In genomic region chr10:90968448-90969086, GRCh38 we compare ENCODE assay signal across 14 cellular contexts. TPM values are rescaled to one million over a fixed set of nuclear protein-coding genes. Genes with fewer than 3 reads are reported as not detected.
DNase-seq lines count a peak whose midpoint lies in the region; ATAC-seq, FAIRE-seq and TF ChIP-seq lines count a peak whose summit lies in the region.
"Had no signal": no experiment of that assay in that cellular context is flagged by ENCODE, and none has a peak within 500 bp of the region (broad histone marks: within the 10 kb centered on the region; RNA-seq: fewer than 3 reads in every experiment).

No MANE protein-coding gene starts in this region.

- ATAC-seq in A549, result peak in 1 of 2 experiments; percentile 45; a peak in 2 of 6 replicates
- no peak for ATAC-seq in GM19328 (IDR thresholded peaks at IDR 0.05; ENCODE audit: unreplicated experiment)
- ATAC-seq: natural killer cell had no signal

- H3K36me3 Mint-ChIP-seq in HFFc6 (ENCODE audit: low read depth), result no peaks in the 10 kb centered on the region
- H3K36me3 Mint-ChIP-seq: natural killer cell had no signal

- TF ChIP-seq EP300 in A549 (IDR thresholded peaks at IDR 0.05), result no peak
- no peak for TF ChIP-seq EP300 in esophagus muscularis mucosa (IDR thresholded peaks at IDR 0.05)

- TF ChIP-seq POLR2A in A549 (IDR thresholded peaks at IDR 0.05; ENCODE audit: low read length), result no peak
- TF ChIP-seq POLR2A in esophagus muscularis mucosa (IDR thresholded peaks at IDR 0.05; ENCODE audit: low read depth), result no peak

- no peaks in the 10 kb centered on the region for H3K27me3 ChIP-seq in esophagus muscularis mucosa
- H3K27me3 ChIP-seq: BE2C, testis had no signal

- no peak for FAIRE-seq in A549 (lab: Jason Lieb, UNC)
- FAIRE-seq: colon had no signal

- POLR2A ChIA-PET in A549 (lab: Yijun Ruan, JAX), result no interaction called here

- in situ Hi-C loops in astrocyte of the spinal cord (cut with HindIII; ENCODE audit: low sequenced_read_pairs), result no loop called here

- peak overlapping the region; percentile 68 for H3K4me3 Mint-ChIP-seq in HFFc6
- H3K4me3 Mint-ChIP-seq: natural killer cell had no signal

- H3K9me3 ChIP-seq in A549 (no peaks in the 10 kb centered on the region), esophagus muscularis mucosa (no peaks in the 10 kb centered on the region)
- H3K9me3 ChIP-seq: BE2C, testis had no signal

- no peaks in the 10 kb centered on the region for H3K36me3 ChIP-seq in esophagus muscularis mucosa
- H3K36me3 ChIP-seq: BE2C had no signal

- no peaks in the 10 kb centered on the region for H3K9me3 Mint-ChIP-seq in HFFc6
- H3K9me3 Mint-ChIP-seq: natural killer cell had no signal

- DNase-seq in A549 (ENCODE audit: low read depth in 1 of 2, low spot score in 1 of 2) (peak in 1 of 2 experiments; percentile 31), HFFc6 (peak; percentile 86), astrocyte of the spinal cord (ENCODE audit: low read depth, low spot score) (peak; percentile 86), iris pigment epithelial cell (ENCODE audit: low read depth) (peak; percentile 79), inferior parietal cortex (ENCODE audit: extremely low spot score) (no peak), SW 1271 (lab: John Stamatoyannopoulos, UW) (no peak), esophagus muscularis mucosa (ENCODE audit: extremely low spot score) (no peak)
- DNase-seq: BE2C; natural killer cell; NCI-H1436 treated with DMSO at 0.1 percent for 48 hours; stimulated activated CD4-positive, alpha-beta T cell treated with anti-CD3 and anti-CD28 coated beads, Interleukin-2, amount 100 ng/mL, for 48 hours; testis had no signal

- intact Hi-C loops in esophagus muscularis mucosa (cut with DNase I), result no loop called here

- WGBS in A549 (ENCODE audit: missing lambda C conversion rate), result 65% methylated on average over 5 of the region's 5 CpGs
- WGBS in esophagus muscularis mucosa, result 42% methylated on average over 5 of the region's 5 CpGs

- no peak overlapping the region for H3K4me3 ChIP-seq in A549
- H3K4me3 ChIP-seq in astrocyte of the spinal cord (ENCODE audit: low read depth, low read length), result no peak overlapping the region
- no peak overlapping the region for H3K4me3 ChIP-seq in esophagus muscularis mucosa
- H3K4me3 ChIP-seq: testis had no signal

- H3K4me1 ChIP-seq in A549 (peaks cover 21% of the 10 kb centered on the region; the same call in 2 of the 3 replicates), esophagus muscularis mucosa (peaks cover 4 to 26% (median 12%) of the 10 kb centered on the region in 4 donors)
- H3K4me1 ChIP-seq: testis had no signal

- no peak for TF ChIP-seq RAD21 in A549 (conservative IDR thresholded peaks at IDR 0.05 in 1 of 2, IDR thresholded peaks at IDR 0.05 in 1 of 2)

- CTCF ChIA-PET in A549 (lab: Yijun Ruan, JAX), result interaction anchor here (1.3 to 1.6 kb wide), 2 partner anchors 11 to 57 kb away, joined by 5 read pairs; no protein-coding TSS in a partner anchor

- H3K4me2 ChIP-seq in A549, result peak overlapping the region; percentile 0; the same call in 1 of the 3 replicates

- H3K4me1 Mint-ChIP-seq in HFFc6 (ENCODE audit: low read depth), result peaks cover 71% of the 10 kb centered on the region
- H3K4me1 Mint-ChIP-seq: natural killer cell had no signal

- no peak for TF ChIP-seq CTCF in A549 (IDR thresholded peaks at IDR 0.05)
- no peak; the same call in 1 of the 2 replicates for TF ChIP-seq CTCF in HFFc6 (IDR thresholded peaks at IDR 0.05)
- no peak for TF ChIP-seq CTCF in astrocyte of the spinal cord (IDR thresholded peaks at IDR 0.05; ENCODE audit: low read depth, low read length)
- TF ChIP-seq CTCF in esophagus muscularis mucosa (IDR thresholded peaks at IDR 0.05), result no peak

- H3K27ac ChIP-seq in A549, result peak overlapping the region in 1 of 2 experiments; percentile 56; a peak in 1 of 6 replicates
- H3K27ac ChIP-seq in esophagus muscularis mucosa (replicated peaks in 1 of 4), result no peak overlapping the region
- H3K27ac ChIP-seq: testis had no signal

- H3K27me3 Mint-ChIP-seq in HFFc6 (ENCODE audit: insufficient read depth), result no peaks in the 10 kb centered on the region; the same call in 1 of the 2 replicates

- H3K27ac Mint-ChIP-seq in HFFc6, result peak overlapping the region; percentile 85
- H3K27ac Mint-ChIP-seq: natural killer cell had no signal

TF ChIP-seq in A549, 52 proteins besides CTCF, POLR2A, EP300 and RAD21:
- TF ChIP-seq KDM5A (IDR thresholded peaks at IDR 0.05), result no peak
- no peak for TF ChIP-seq EHF (CRISPR knock-in tag; IDR thresholded peaks at IDR 0.05)
- no peak for TF ChIP-seq ESRRA (IDR thresholded peaks at IDR 0.05; ENCODE audit: borderline replicate concordance, low read length)
- no peak for TF ChIP-seq ZSCAN20 (CRISPR knock-in tag; IDR thresholded peaks at IDR 0.05)
- TF ChIP-seq JUNB (IDR thresholded peaks at IDR 0.05), result no peak
- TF ChIP-seq NFE2L2 (conservative IDR thresholded peaks at IDR 0.05; ENCODE audit: low read length), result no peak
- no peak for TF ChIP-seq MAFK (IDR thresholded peaks at IDR 0.05; ENCODE audit: partially characterized antibody)
- TF ChIP-seq NR3C1 (IDR thresholded peaks at IDR 0.05), result no peak
- TF ChIP-seq NPAS2 (CRISPR knock-in tag; IDR thresholded peaks at IDR 0.05; ENCODE audit: borderline replicate concordance), result no peak
- TF ChIP-seq E2F6 (IDR thresholded peaks at IDR 0.05; ENCODE audit: borderline replicate concordance, low read depth), result no peak
- TF ChIP-seq EHMT2 (IDR thresholded peaks at IDR 0.05; ENCODE audit: low read depth), result no peak
- no peak for TF ChIP-seq HMGXB4 (CRISPR knock-in tag; IDR thresholded peaks at IDR 0.05; ENCODE audit: borderline replicate concordance)
- TF ChIP-seq FOSL2 (IDR thresholded peaks at IDR 0.05), result no peak
- no peak for TF ChIP-seq FOSL2 (CRISPR knock-in tag; IDR thresholded peaks at IDR 0.05)
- no peak for TF ChIP-seq CHD2 (IDR thresholded peaks at IDR 0.05; ENCODE audit: low read length, partially characterized antibody)
- TF ChIP-seq ELK1 (IDR thresholded peaks at IDR 0.05; ENCODE audit: low read depth, low read length), result no peak
- TF ChIP-seq FOXS1 (CRISPR knock-in tag; IDR thresholded peaks at IDR 0.05), result no peak

RNA-seq across cellular contexts. Expression of gene ANKRD1, which starts 47.7 kb away (rescaled TPM):
- polyA plus RNA-seq in A549 (2011; rRNA removed), result 8.5 and 17.1 TPM in 2 replicates
- polyA plus RNA-seq in A549 (2012; cell fraction: cytosol; rRNA removed), result 12.8 and 14.5 TPM in 2 replicates
- 9.8 and 11.7 TPM in 2 replicates for polyA plus RNA-seq in A549 (2012; cell fraction: nucleus; rRNA removed)
- 6.8 to 14.0 TPM (median 10.7 TPM) in 3 replicates for polyA plus RNA-seq in A549 (2017; fragmentation: RNase III; extraction: RNeasy Plus Mini Kit Qiagen cat#74134 plus additional on column Dnase treatment)
- 5.8 and 7.4 TPM in 2 replicates for polyA minus RNA-seq in A549 (2011; rRNA and poly(A)+ RNA removed)
- total RNA-seq in HFFc6 (2021; fragmentation: NEBNext Ultra II Directional; extraction: Animal tissue kit (Norgen Biotek cat#: 25700)), result 10 to 100 TPM in 2 of 6 experiments, 1 to 10 TPM in 4; 4.9 to 15.8 (median 5.9) TPM
- under 1 TPM in 1 of 4 donors, not detected in 3; 0.83 TPM for total RNA-seq in esophagus muscularis mucosa
- total RNA-seq: natural killer cell had no signal

Comparison
In these comparisons a context has a peak if more than half of its experiments do, and no peak if none do; other contexts are left out.
1. DNase-seq: peak in HFFc6 (single experiment), astrocyte of the spinal cord (single experiment) and iris pigment epithelial cell (single experiment); none in inferior parietal cortex (single experiment), SW 1271 (0 of 2) and esophagus muscularis mucosa (single experiment).